26 cellular contexts compared by ENCODE assay signal in genomic region chr3:147797095-147797494, GRCh38.
DNase-seq lines count a peak whose midpoint lies in the region; FAIRE-seq and TF ChIP-seq lines count a peak whose summit lies in the region.
"Had no signal": no experiment of that assay in that cellular context is flagged by ENCODE, and none has a peak within 500 bp of the region (broad histone marks: within the 10 kb centered on the region; RNA-seq: fewer than 3 reads in every experiment).

No MANE protein-coding gene starts in this region.

- no peaks in the 10 kb centered on the region for H3K27me3 ChIP-seq in ascending aorta
- H3K27me3 ChIP-seq: esophagus muscularis mucosa, left lung, SJSA1 had no signal

- H3K9me3 ChIP-seq in ascending aorta, result no peaks in the 10 kb centered on the region
- H3K9me3 ChIP-seq: esophagus muscularis mucosa, left lung, psoas muscle, SJSA1 had no signal

- TF ChIP-seq CTCF in retinal pigment epithelial cell (conservative IDR thresholded peaks at IDR 0.05; ENCODE audit: low read depth, low read length), result no peak
- TF ChIP-seq CTCF in ascending aorta (IDR thresholded peaks at IDR 0.05), result no peak
- TF ChIP-seq CTCF in D721Med (IDR thresholded peaks at IDR 0.05; ENCODE audit: insufficient read depth, missing control alignments), result no peak

- in situ Hi-C loops in SK-MEL-5 (cut with HindIII; ENCODE audit: low pct_unique_long_range_greater_than_20kb, low sequenced_read_pairs), result no loop called here

- H3K4me1 ChIP-seq in ascending aorta, result no peaks in the 10 kb centered on the region
- H3K4me1 ChIP-seq: esophagus muscularis mucosa, left lung, psoas muscle, SJSA1 had no signal

- no peak overlapping the region for H3K27ac ChIP-seq in ascending aorta
- H3K27ac ChIP-seq: esophagus muscularis mucosa, left lung, psoas muscle, SJSA1 had no signal

- H3K36me3 ChIP-seq in ascending aorta, result no peaks in the 10 kb centered on the region
- H3K36me3 ChIP-seq: esophagus muscularis mucosa, left lung, SJSA1 had no signal

- DNase-seq in DMS53 (lab: John Stamatoyannopoulos, UW) (peak; percentile 4), DMS53 treated with DMSO at 0.1 percent for 48 hours (lab: John Stamatoyannopoulos, UW; ENCODE audit: unreplicated experiment) (no peak), NCI-H2081 treated with DMSO at 0.1 percent for 48 hours (lab: John Stamatoyannopoulos, UW) (peak; percentile 89), SK-MEL-5 (ENCODE audit: low read depth, low spot score) (peak; percentile 58), retinal pigment epithelial cell (ENCODE audit: low read depth) (peak; percentile 61), ascending aorta (ENCODE audit: low spot score in 2 of 2) (no peak), D721Med (ENCODE audit: insufficient read length, low spot score) (no peak), NCI-H524 treated with DMSO at 0.1 percent for 48 hours (lab: John Stamatoyannopoulos, UW) (no peak)
- DNase-seq: 8988T; activated CD8-positive, alpha-beta T cell treated with anti-CD3 and anti-CD28 coated beads, Interleukin-2, amount 10 ng/mL, durations not matched to agents 7 days and 5 days; activated naive CD4-positive, alpha-beta T cell treated with anti-CD3 and anti-CD28 coated beads, Interleukin-2, amount 10 ng/mL, durations not matched to agents 7 days and 5 days; activated T-cell treated with anti-CD3 and anti-CD28 coated beads, Interleukin-2, amount 50 U/mL, for 24 hours; aorta; cerebellar nuclear complex; DMS 273 treated with DMSO at 0.1 percent for 48 hours; effector CD4-positive, alpha-beta T cell; glutamatergic neuron; left lung; NCI-H1092; NCI-H446 treated with DMSO at 0.1 percent for 48 hours; PC-3; psoas muscle; stimulated activated CD4-positive, alpha-beta T cell treated with anti-CD3 and anti-CD28 coated beads, Interleukin-4, amount 100 ng/mL, for 24 hours had no signal

- FAIRE-seq in D721Med (lab: Jason Lieb, UNC), result no peak
- FAIRE-seq: GM12878 had no signal

- H3K4me3 ChIP-seq in retinal pigment epithelial cell (ENCODE audit: low read length), result no peak overlapping the region
- H3K4me3 ChIP-seq in ascending aorta, result no peak overlapping the region
- H3K4me3 ChIP-seq: esophagus muscularis mucosa, GM12878, left lung, psoas muscle, SJSA1 had no signal

- intact Hi-C loops in ascending aorta (cut with DNase I), result no loop called here

Comparison
In these comparisons a context has a peak if more than half of its experiments do, and no peak if none do; other contexts are left out.
1. DNase-seq: peak in DMS53 (single experiment), NCI-H2081 treated with DMSO at 0.1 percent for 48 hours (single experiment), SK-MEL-5 (single experiment) and retinal pigment epithelial cell (single experiment); none in DMS53 treated with DMSO at 0.1 percent for 48 hours (single experiment), ascending aorta (0 of 2), D721Med (single experiment) and NCI-H524 treated with DMSO at 0.1 percent for 48 hours (single experiment).